ENCODE assay signal across 21 cellular contexts in the genomic region with DNA sequence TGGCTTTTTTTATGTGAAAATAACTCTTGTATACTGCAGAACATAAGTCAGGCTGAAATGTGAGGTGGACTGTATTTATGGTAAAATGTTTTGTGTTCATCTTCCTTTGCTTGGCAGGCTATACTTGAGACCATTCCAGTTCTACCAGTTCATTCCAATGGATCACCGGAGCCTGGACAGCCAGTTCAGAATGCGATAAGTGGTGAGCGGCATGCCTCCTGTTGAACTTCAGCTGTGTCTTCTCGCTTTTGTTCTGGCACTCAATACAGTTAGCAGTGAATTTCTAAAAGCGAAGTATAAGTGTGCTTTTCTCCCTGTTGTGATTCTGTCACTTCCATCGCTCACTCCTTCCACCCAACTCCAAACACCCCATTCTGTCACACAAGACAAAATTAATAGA.
"Had no signal": no experiment of that assay in that cellular context is flagged by ENCODE, and none has a peak within 500 bp of the region (broad histone marks: within the 10 kb centered on the region; RNA-seq: fewer than 3 reads in every experiment).

No MANE protein-coding gene starts in this region.

- ATAC-seq: left colon; left ventricle myocardium superior; naive thymus-derived CD8-positive, alpha-beta T cell; right cardiac atrium; stimulated activated naive B cell treated with anti-CD40 and anti-IgM and Interleukin-4, amounts not matched to agents 10 μg/mL and 1 μg/mL and 100 μg/mL, for 72 hours; stimulated activated naive CD8-positive, alpha-beta T cell treated with anti-CD3 and anti-CD28 coated beads, Interleukin-15, amount 100 ng/mL, for 72 hours had no signal

- H3K36me3 ChIP-seq: colonic mucosa, thoracic aorta, uterus had no signal

- H3K4me3 ChIP-seq: colonic mucosa, hepatocyte, lung, thoracic aorta, upper lobe of left lung, uterus had no signal

- H3K9me3 Mint-ChIP-seq: neural crest cell; stimulated activated naive B cell treated with anti-CD40 and anti-IgM and Interleukin-4, amounts not matched to agents 10 μg/mL and 1 μg/mL and 100 μg/mL, for 72 hours; stimulated activated naive CD8-positive, alpha-beta T cell treated with anti-CD3 and anti-CD28 coated beads, Interleukin-15, amount 100 ng/mL, for 72 hours had no signal

- H3K4me1 ChIP-seq: colonic mucosa, upper lobe of left lung, uterus had no signal

- H3K27me3 ChIP-seq: colonic mucosa, hepatocyte, upper lobe of left lung, uterus had no signal

- H3K27ac Mint-ChIP-seq: naive thymus-derived CD8-positive, alpha-beta T cell; stimulated activated naive B cell treated with anti-CD40 and anti-IgM and Interleukin-4, amounts not matched to agents 10 μg/mL and 1 μg/mL and 100 μg/mL, for 72 hours; stimulated activated naive CD8-positive, alpha-beta T cell treated with anti-CD3 and anti-CD28 coated beads, Interleukin-15, amount 100 ng/mL, for 72 hours had no signal

- H3K36me3 Mint-ChIP-seq: naive thymus-derived CD8-positive, alpha-beta T cell; stimulated activated naive B cell treated with anti-CD40 and anti-IgM and Interleukin-4, amounts not matched to agents 10 μg/mL and 1 μg/mL and 100 μg/mL, for 72 hours had no signal

- DNase-seq: colonic mucosa; dermis blood vessel endothelial cell; foreskin melanocyte; head of caudate nucleus; left colon; left ventricle myocardium superior; mesendoderm; naive thymus-derived CD8-positive, alpha-beta T cell; posterior cingulate gyrus; right cardiac atrium; stimulated activated CD4-positive, alpha-beta T cell treated with anti-CD3 and anti-CD28 coated beads, Interleukin-4, amount 100 ng/mL, for 1 hour; stimulated activated CD8-positive, alpha-beta memory T cell treated with anti-CD3 and anti-CD28 coated beads, Interleukin-4, amount 100 ng/mL, for 48 hours; stimulated activated naive B cell treated with anti-CD40 and anti-IgM and Interleukin-4, amounts not matched to agents 10 μg/mL and 1 μg/mL and 100 μg/mL, for 72 hours; stimulated activated naive CD8-positive, alpha-beta T cell treated with anti-CD3 and anti-CD28 coated beads, Interleukin-15, amount 100 ng/mL, for 72 hours; substantia nigra; upper lobe of left lung; uterus had no signal

- H3K4me3 Mint-ChIP-seq: naive thymus-derived CD8-positive, alpha-beta T cell; neural crest cell; stimulated activated naive B cell treated with anti-CD40 and anti-IgM and Interleukin-4, amounts not matched to agents 10 μg/mL and 1 μg/mL and 100 μg/mL, for 72 hours; stimulated activated naive CD8-positive, alpha-beta T cell treated with anti-CD3 and anti-CD28 coated beads, Interleukin-15, amount 100 ng/mL, for 72 hours had no signal

- H3K4me1 Mint-ChIP-seq: naive thymus-derived CD8-positive, alpha-beta T cell; stimulated activated naive B cell treated with anti-CD40 and anti-IgM and Interleukin-4, amounts not matched to agents 10 μg/mL and 1 μg/mL and 100 μg/mL, for 72 hours; stimulated activated naive CD8-positive, alpha-beta T cell treated with anti-CD3 and anti-CD28 coated beads, Interleukin-15, amount 100 ng/mL, for 72 hours had no signal

- H3K27ac ChIP-seq: colonic mucosa, hepatocyte, thoracic aorta, upper lobe of left lung, uterus had no signal

- H3K9me3 ChIP-seq: colonic mucosa, thoracic aorta, upper lobe of left lung, uterus had no signal
